In the genomic region with DNA sequence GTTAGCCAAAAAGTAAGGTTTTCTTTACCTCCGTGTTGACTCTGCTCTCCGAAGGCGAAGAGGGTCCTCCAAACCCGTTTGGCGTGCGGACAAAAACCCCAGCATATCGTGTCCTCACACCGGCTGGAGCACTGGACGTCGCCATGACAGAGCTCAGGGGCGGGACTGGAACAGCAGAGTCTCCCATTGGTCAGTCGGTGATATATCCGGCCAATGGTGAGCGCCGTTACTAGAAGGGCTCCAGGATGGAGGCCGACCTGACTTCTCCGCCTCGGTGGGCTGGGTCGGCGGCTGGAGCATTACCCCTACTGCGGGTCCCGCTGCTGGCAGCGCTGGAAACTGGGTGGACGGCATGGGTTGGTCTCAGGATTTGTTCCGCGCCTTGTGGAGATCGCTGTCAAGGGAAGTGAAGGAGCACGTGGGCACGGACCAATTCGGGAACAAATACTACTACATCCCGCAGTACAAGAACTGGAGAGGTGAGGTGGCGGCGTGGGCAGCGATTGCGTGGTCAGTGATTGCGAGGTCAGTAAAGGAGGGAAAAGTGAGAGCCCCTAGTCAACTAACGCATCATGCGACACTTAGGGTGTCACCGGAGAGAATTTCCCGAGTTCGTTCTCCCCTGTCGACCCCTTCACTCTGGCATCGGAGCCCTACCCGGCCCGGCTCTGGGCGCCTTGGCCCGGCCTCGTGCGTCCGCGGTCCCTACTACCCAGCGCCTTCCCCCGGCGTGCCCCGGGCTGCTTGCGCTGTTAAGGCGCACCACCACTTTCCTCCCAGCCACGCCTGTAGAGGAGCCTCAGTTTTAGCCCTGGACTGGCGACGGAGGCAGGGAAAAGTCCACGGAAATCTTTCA, we compare ENCODE assay signal across 8 cellular contexts. TPM values are rescaled to one million over a fixed set of nuclear protein-coding genes. Genes with fewer than 3 reads are reported as not detected.
DNase-seq lines count a peak whose midpoint lies in the region; ATAC-seq and TF ChIP-seq lines count a peak whose summit lies in the region.

A gene with protein sequence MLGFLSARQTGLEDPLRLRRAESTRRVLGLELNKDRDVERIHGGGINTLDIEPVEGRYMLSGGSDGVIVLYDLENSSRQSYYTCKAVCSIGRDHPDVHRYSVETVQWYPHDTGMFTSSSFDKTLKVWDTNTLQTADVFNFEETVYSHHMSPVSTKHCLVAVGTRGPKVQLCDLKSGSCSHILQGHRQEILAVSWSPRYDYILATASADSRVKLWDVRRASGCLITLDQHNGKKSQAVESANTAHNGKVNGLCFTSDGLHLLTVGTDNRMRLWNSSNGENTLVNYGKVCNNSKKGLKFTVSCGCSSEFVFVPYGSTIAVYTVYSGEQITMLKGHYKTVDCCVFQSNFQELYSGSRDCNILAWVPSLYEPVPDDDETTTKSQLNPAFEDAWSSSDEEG (minus strand): TSS at position 167 of the 856 bp plus-strand sequence. CDS start 62 bp downstream, at position 105.
TSS of gene NDUFAF2 (plus strand) at position 302 of the 856 bp plus-strand sequence. CDS start at position 353, 51 bp downstream.

- H3K4me1 ChIP-seq in hepatocyte (ENCODE audit: insufficient read depth) (peaks cover 5% of the 10 kb centered on the region), rectal smooth muscle tissue (ENCODE audit: control insufficient read depth, insufficient read depth, low read length) (no peaks in the 10 kb centered on the region), aorta (ENCODE audit: control insufficient read depth in 1 of 2, insufficient read depth in 2 of 2, low read length in 2 of 2) (peaks cover 0 to 2% of the 10 kb centered on the region in 2 donors)

- under 1% methylated on average over 61 of the region's 61 CpGs for WGBS in hepatocyte (ENCODE audit: low lambda C conversion rate, missing lambda C conversion rate)
- WGBS in aorta, 2 donors: 2% methylated on average over 61 of the region's 61 CpGs

- H3K9me3 ChIP-seq in hepatocyte (ENCODE audit: low read depth) (no peaks in the 10 kb centered on the region), aorta (ENCODE audit: control insufficient read depth, low read length) (no peaks in the 10 kb centered on the region)

- H3K27me3 ChIP-seq in hepatocyte (no peaks in the 10 kb centered on the region), rectal smooth muscle tissue (ENCODE audit: control insufficient read depth, insufficient read depth, low read length) (no peaks in the 10 kb centered on the region), aorta (ENCODE audit: control insufficient read depth in 1 of 2, insufficient read depth in 2 of 2, low read length in 1 of 2) (no peaks in the 10 kb centered on the region)

- no peaks in the 10 kb centered on the region for H3K9me2 ChIP-seq in hepatocyte (replicated peaks; ENCODE audit: insufficient read depth)

- H2AFZ ChIP-seq in hepatocyte: peak within 1 kb of the TSS; percentile 94

- in situ Hi-C loops in astrocyte of the cerebellum (cut with HindIII; ENCODE audit: low sequenced_read_pairs): no loop called here

- peak within 1 kb of the TSS; percentile 89 for H3K27ac ChIP-seq in hepatocyte
- peak within 1 kb of the TSS; percentile 79 for H3K27ac ChIP-seq in rectal smooth muscle tissue (ENCODE audit: low read depth, low read length)
- peak within 1 kb of the TSS in 1 of 2 donors; percentile 50 for H3K27ac ChIP-seq in aorta (ENCODE audit: low read depth in 1 of 2, low read length in 2 of 2)

- ATAC-seq in GM18505 (IDR thresholded peaks at IDR 0.05; ENCODE audit: unreplicated experiment): peak; percentile 99
- ATAC-seq in HG02970 (IDR thresholded peaks at IDR 0.05; ENCODE audit: low FRiP score, unreplicated experiment): peak; percentile 100
- peak; percentile 99 for ATAC-seq in aorta (ENCODE audit: low FRiP score)

- peak within 1 kb of the TSS; percentile 86 for H3K27ac Mint-ChIP-seq in T-helper 2 cell treated with Interferon-gamma antibody and Interleukin-4, amounts not matched to agents 5 μg/mL and 100 μg/mL, for 36 hours

- H3K4me2 ChIP-seq in hepatocyte: peak within 1 kb of the TSS; percentile 86

- H3K9me3 Mint-ChIP-seq in T-helper 2 cell treated with Interferon-gamma antibody and Interleukin-4, amounts not matched to agents 5 μg/mL and 100 μg/mL, for 36 hours: no peaks in the 10 kb centered on the region

- TF ChIP-seq CTCF in astrocyte of the cerebellum (IDR thresholded peaks at IDR 0.05; ENCODE audit: low read depth, low read length, missing control alignments) (no peak), hepatocyte (IDR thresholded peaks at IDR 0.05; ENCODE audit: poor library complexity) (no peak)

- H3K27me3 Mint-ChIP-seq in T-helper 2 cell treated with Interferon-gamma antibody and Interleukin-4, amounts not matched to agents 5 μg/mL and 100 μg/mL, for 36 hours (ENCODE audit: low read depth): no peaks in the 10 kb centered on the region

- TF ChIP-seq POLR2A in GM18505 (IDR thresholded peaks at IDR 0.05; ENCODE audit: borderline replicate concordance, extremely low read depth, insufficient read depth, insufficient read length): peak; percentile 70

- H4K20me1 ChIP-seq in hepatocyte (ENCODE audit: insufficient read depth, poor library complexity, severe bottlenecking): no peaks in the 10 kb centered on the region

- intact Hi-C loops in aorta (cut with DNase I): loop anchor here in 1 of 2 donors (5.0 to 10.0 kb wide), 2 partner anchors 387 to 710 kb away; partner anchors contain the start of gene ZSWIM6

- DNase-seq in NCI-H187 treated with DMSO at 0.1 percent for 48 hours (lab: John Stamatoyannopoulos, UW): peak; percentile 80
- DNase-seq in T-helper 2 cell treated with Interferon-gamma antibody and Interleukin-4, amounts not matched to agents 5 μg/mL and 100 μg/mL, for 36 hours (ENCODE audit: low spot score): peak; percentile 88
- DNase-seq in astrocyte of the cerebellum (ENCODE audit: low read depth): peak; percentile 80
- peak; percentile 94 for DNase-seq in hepatocyte (ENCODE audit: low spot score)
- DNase-seq in aorta: peak; percentile 94 to 95

- peaks cover 85% of the 10 kb centered on the region for H3K79me2 ChIP-seq in hepatocyte

- peaks cover 21% of the 10 kb centered on the region for H3K4me1 Mint-ChIP-seq in T-helper 2 cell treated with Interferon-gamma antibody and Interleukin-4, amounts not matched to agents 5 μg/mL and 100 μg/mL, for 36 hours (ENCODE audit: low read depth)

- peaks cover 1% of the 10 kb centered on the region for H3K36me3 Mint-ChIP-seq in T-helper 2 cell treated with Interferon-gamma antibody and Interleukin-4, amounts not matched to agents 5 μg/mL and 100 μg/mL, for 36 hours (ENCODE audit: low read depth)

- H3K4me3 ChIP-seq in astrocyte of the cerebellum (ENCODE audit: low read depth, low read length) (peak within 1 kb of the TSS; percentile 87), hepatocyte (peak within 1 kb of the TSS; percentile 76), rectal smooth muscle tissue (ENCODE audit: low read length) (peak within 1 kb of the TSS; percentile 95), aorta (ENCODE audit: low read length in 2 of 2) (peak within 1 kb of the TSS; percentile 74 to 92)

- H3K36me3 ChIP-seq in hepatocyte (replicated peaks; ENCODE audit: insufficient read depth, low read depth) (no peaks in the 10 kb centered on the region), rectal smooth muscle tissue (ENCODE audit: control insufficient read depth, insufficient read depth, low read length) (no peaks in the 10 kb centered on the region), aorta (ENCODE audit: control insufficient read depth in 1 of 2, insufficient read depth in 2 of 2, low read length in 1 of 2) (no peaks in the 10 kb centered on the region)

- H3K4me3 Mint-ChIP-seq in T-helper 2 cell treated with Interferon-gamma antibody and Interleukin-4, amounts not matched to agents 5 μg/mL and 100 μg/mL, for 36 hours: no peak within 1 kb of the TSS

- peak within 1 kb of the TSS; percentile 70 for H3K9ac ChIP-seq in rectal smooth muscle tissue (ENCODE audit: low read length)

RNA-seq across cellular contexts. Expression of the first gene that starts in this region (rescaled TPM):
- total RNA-seq in hepatocyte (13.2 and 16.8 TPM in 2 replicates), aorta (10 to 100 TPM in 1 of 2 donors, 1 to 10 TPM in 1; 9.7 to 10.4 TPM)
- polyA plus RNA-seq in hepatocyte (4.2 and 6.4 TPM in 2 replicates), aorta (1 to 10 TPM; 6.8 to 7.0 TPM)

RNA-seq across cellular contexts. Expression of gene NDUFAF2, which starts in this region (rescaled TPM):
- 32.5 and 39.5 TPM in 2 replicates for total RNA-seq in hepatocyte
- 44.5 and 47.6 TPM in 2 replicates for polyA plus RNA-seq in hepatocyte
- total RNA-seq in aorta: 10 to 100 TPM; 26.1 to 32.1 TPM
- 10 to 100 TPM; 64.0 to 96.5 TPM for polyA plus RNA-seq in aorta
